Comparison of ENCODE assay signal across 9 cellular contexts in genomic region chr9:95857122-95857521, GRCh38. TPM values are rescaled to one million over a fixed set of nuclear protein-coding genes. Genes with fewer than 3 reads are reported as not detected.
DNase-seq lines count a peak whose midpoint lies in the region; ATAC-seq and TF ChIP-seq lines count a peak whose summit lies in the region.
"Had no signal": no experiment of that assay in that cellular context is flagged by ENCODE, and none has a peak within 500 bp of the region (broad histone marks: within the 10 kb centered on the region; RNA-seq: fewer than 3 reads in every experiment).

No MANE protein-coding gene starts in this region.

- H3K4me3 Mint-ChIP-seq in glutamatergic neuron (ENCODE audit: unreplicated experiment): peak overlapping the region; percentile 27

- H3K9me3 Mint-ChIP-seq in glutamatergic neuron (ENCODE audit: unreplicated experiment): no peaks in the 10 kb centered on the region

- CTCF ChIA-PET in HEK293T (lab: Yijun Ruan, JAX): interaction anchor here (0.6 kb wide), 1 partner anchor 9 kb away, joined by 3 read pairs; no protein-coding TSS in a partner anchor

- H3K36me3 Mint-ChIP-seq in glutamatergic neuron (ENCODE audit: unreplicated experiment): peaks cover 7% of the 10 kb centered on the region

- TF ChIP-seq CTCF in AG10803 (conservative IDR thresholded peaks at IDR 0.05; ENCODE audit: low read length): no peak
- no peak for TF ChIP-seq CTCF in RWPE2 (IDR thresholded peaks at IDR 0.05; ENCODE audit: poor library complexity, severe bottlenecking)
- TF ChIP-seq CTCF in glutamatergic neuron (IDR thresholded peaks at IDR 0.05; ENCODE audit: partially characterized antibody, unreplicated experiment): no peak

- H3K36me3 ChIP-seq in RWPE2 (ENCODE audit: low read depth): no peaks in the 10 kb centered on the region

- H3K4me1 Mint-ChIP-seq in glutamatergic neuron (ENCODE audit: low read depth, unreplicated experiment): peaks cover 22% of the 10 kb centered on the region

- no peak overlapping the region for H3K4me3 ChIP-seq in AG10803 (ENCODE audit: low read length)
- no peak overlapping the region for H3K4me3 ChIP-seq in RWPE2 (ENCODE audit: severe bottlenecking)

- peak overlapping the region; percentile 92 for H3K27ac ChIP-seq in RWPE2 (ENCODE audit: poor library complexity, severe bottlenecking)

- DNase-seq in AG10803 (ENCODE audit: low read depth): peak; percentile 44
- peak; percentile 43 for DNase-seq in HPDE6-E6E7 (ENCODE audit: extremely low spot score)
- DNase-seq in RWPE2 (ENCODE audit: low spot score): peak; percentile 91
- peak; percentile 42 for DNase-seq in glutamatergic neuron
- DNase-seq in COLO829 (ENCODE audit: low spot score): no peak
- DNase-seq in HEK293T (ENCODE audit: extremely low spot score): no peak
- no peak for DNase-seq in Ammon's horn (ENCODE audit: low spot score)
- DNase-seq: activated gamma-delta T cell treated with Interleukin-2 at 50 U/mL for 16 hours had no signal

- H3K9me3 ChIP-seq in RWPE2 (ENCODE audit: severe bottlenecking): no peaks in the 10 kb centered on the region

- ATAC-seq in RWPE2 (ENCODE audit: low read depth): peak; percentile 95
- no peak for ATAC-seq in GM19324 (IDR thresholded peaks at IDR 0.05; ENCODE audit: low FRiP score, unreplicated experiment)

- no peaks in the 10 kb centered on the region for H3K27me3 ChIP-seq in RWPE2 (ENCODE audit: insufficient read depth, poor library complexity, severe bottlenecking)

- POLR2A ChIA-PET in HEK293T (lab: Yijun Ruan, JAX): interaction anchor here (2.3 kb wide), 1 partner anchor 18 kb away, joined by 5 read pairs; the partner anchor contains the start of gene ERCC6L2

- H3K4me1 ChIP-seq in RWPE2 (ENCODE audit: insufficient read depth, poor library complexity, severe bottlenecking): peaks cover 59% of the 10 kb centered on the region

- peak overlapping the region; percentile 3 for H3K27ac Mint-ChIP-seq in glutamatergic neuron (ENCODE audit: unreplicated experiment)

- no peaks in the 10 kb centered on the region for H3K27me3 Mint-ChIP-seq in glutamatergic neuron (ENCODE audit: unreplicated experiment)

TF ChIP-seq in HEK293T, 16 proteins besides CTCF, POLR2A, EP300 and RAD21:
- TF ChIP-seq PKNOX1 (IDR thresholded peaks at IDR 0.05): no peak
- no peak for TF ChIP-seq FOXM1 (IDR thresholded peaks at IDR 0.05; ENCODE audit: borderline replicate concordance)

RNA-seq across cellular contexts. Expression of gene ERCC6L2, which starts 18.4 kb away (rescaled TPM):
- total RNA-seq in glutamatergic neuron (ENCODE audit: unreplicated experiment): 51.3 TPM

Comparison
In these comparisons a context has a peak if more than half of its experiments do, and no peak if none do; other contexts are left out.
1. DNase-seq: peak in AG10803 (single experiment), HPDE6-E6E7 (single experiment), RWPE2 (single experiment) and glutamatergic neuron (single experiment); none in COLO829 (single experiment), HEK293T (single experiment) and Ammon's horn (single experiment).